In the genomic region with DNA sequence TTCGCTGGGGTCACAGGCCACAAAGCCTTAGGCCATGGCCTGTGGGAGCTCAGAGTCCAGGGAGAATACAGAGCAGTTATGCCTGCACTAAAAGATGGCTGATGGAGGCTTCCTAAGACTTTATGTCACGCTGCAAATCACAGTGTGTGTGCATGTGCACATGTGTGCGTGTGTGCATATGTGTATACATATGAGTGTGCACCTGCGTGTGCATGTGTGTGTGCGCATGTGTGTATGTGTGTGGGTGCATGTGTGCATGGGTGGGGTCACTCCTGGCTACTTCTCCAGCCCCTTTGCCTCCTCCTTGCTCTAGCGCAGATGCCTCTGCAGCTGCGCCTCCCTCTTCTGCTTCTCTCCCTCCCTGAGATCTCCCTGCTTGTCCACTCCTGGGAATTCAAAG, we compare ENCODE assay signal across 24 cellular contexts.
DNase-seq lines count a peak whose midpoint lies in the region; ATAC-seq, FAIRE-seq and TF ChIP-seq lines count a peak whose summit lies in the region.
"Had no signal": no experiment of that assay in that cellular context is flagged by ENCODE, and none has a peak within 500 bp of the region (broad histone marks: within the 10 kb centered on the region; RNA-seq: fewer than 3 reads in every experiment).

No MANE protein-coding gene starts in this region.

- in situ Hi-C loops in GM12878 (cut with MboI), result no loop called here

- H3K9me3 ChIP-seq in right cardiac atrium (ENCODE audit: control insufficient read depth, low read length), result no peaks in the 10 kb centered on the region
- no peaks in the 10 kb centered on the region for H3K9me3 ChIP-seq in GM12878 (replicated peaks; ENCODE audit: control insufficient read depth, insufficient read depth, low read length)
- H3K9me3 ChIP-seq: BLaER1, Caco-2, HAP-1 had no signal

- DNase-seq in cardiac septum (ENCODE audit: low spot score) (peak; percentile 41), right cardiac atrium (no peak), GM12878 (ENCODE audit: low read depth, low spot score) (no peak), glutamatergic neuron (no peak), urothelium cell line (ENCODE audit: low spot score) (no peak), type B pancreatic cell (ENCODE audit: extremely low spot score, unreplicated experiment) (no peak), mesothelial cell of epicardium (ENCODE audit: low spot score in 2 of 2, unreplicated experiment in 2 of 2) (no peak)
- no peak for DNase-seq in activated T-cell treated with anti-CD3 and anti-CD28 coated beads, Interleukin-2, amount 50 U/mL, for 1 hour
- DNase-seq: Caco-2; CD4-positive, CD25-positive, alpha-beta regulatory T cell; CD8-positive, alpha-beta T cell; DMS153; DND-41; HFFc6 had no signal

- no peaks in the 10 kb centered on the region for H3K79me2 ChIP-seq in GM12878 (ENCODE audit: control insufficient read depth, insufficient read depth, low read length)

- H3K9ac ChIP-seq in GM12878 (ENCODE audit: control insufficient read depth, insufficient read depth, low read length), result no peak overlapping the region
- H3K9ac ChIP-seq: BLaER1 had no signal

- intact Hi-C loops in cardiac septum (cut with DNase I) (no loop called here), right cardiac atrium (cut with DNase I) (no loop called here), GM12878 (cut with micrococcal nuclease; ENCODE audit: unreplicated experiment) (no loop called here)

- H3K9me3 Mint-ChIP-seq in glutamatergic neuron (ENCODE audit: unreplicated experiment), result peaks cover 8% of the 10 kb centered on the region
- no peaks in the 10 kb centered on the region for H3K9me3 Mint-ChIP-seq in type B pancreatic cell
- H3K9me3 Mint-ChIP-seq in mesothelial cell of epicardium, result no peaks in the 10 kb centered on the region
- H3K9me3 Mint-ChIP-seq: CD4-positive, CD25-positive, alpha-beta regulatory T cell; CD8-positive, alpha-beta T cell; GM23338; HFFc6 had no signal

- H3K4me1 Mint-ChIP-seq in glutamatergic neuron (ENCODE audit: low read depth, unreplicated experiment) (peaks cover 13% of the 10 kb centered on the region), type B pancreatic cell (ENCODE audit: unreplicated experiment) (peaks cover 14% of the 10 kb centered on the region), mesothelial cell of epicardium (no peaks in the 10 kb centered on the region)
- H3K4me1 Mint-ChIP-seq: B cell; CD4-positive, CD25-positive, alpha-beta regulatory T cell had no signal

- H3K36me3 Mint-ChIP-seq in glutamatergic neuron (ENCODE audit: unreplicated experiment), result no peaks in the 10 kb centered on the region
- H3K36me3 Mint-ChIP-seq in type B pancreatic cell, result no peaks in the 10 kb centered on the region
- no peaks in the 10 kb centered on the region for H3K36me3 Mint-ChIP-seq in mesothelial cell of epicardium
- H3K36me3 Mint-ChIP-seq: CD4-positive, CD25-positive, alpha-beta regulatory T cell; CD8-positive, alpha-beta T cell had no signal

- H3K27me3 Mint-ChIP-seq in glutamatergic neuron (ENCODE audit: unreplicated experiment), result peaks cover 13% of the 10 kb centered on the region
- H3K27me3 Mint-ChIP-seq in type B pancreatic cell, result peaks cover 3% of the 10 kb centered on the region
- H3K27me3 Mint-ChIP-seq in mesothelial cell of epicardium (ENCODE audit: low read depth), result peaks cover 9% of the 10 kb centered on the region

- H4K20me1 ChIP-seq in GM12878 (ENCODE audit: control insufficient read depth, insufficient read depth), result no peaks in the 10 kb centered on the region
- H4K20me1 ChIP-seq: BLaER1 had no signal

- ATAC-seq in right cardiac atrium, result no peak
- ATAC-seq in GM12878, result no peak
- ATAC-seq: CD8-positive, alpha-beta T cell; GM23338 had no signal

- TF ChIP-seq EP300 in GM12878 (IDR thresholded peaks at IDR 0.05; ENCODE audit: borderline replicate concordance in 1 of 2, control insufficient read depth in 1 of 2, low read depth in 2 of 2, low read length in 2 of 2), result no peak

- peak overlapping the region; percentile 3 for H3K4me3 Mint-ChIP-seq in glutamatergic neuron (ENCODE audit: unreplicated experiment)
- no peak overlapping the region for H3K4me3 Mint-ChIP-seq in type B pancreatic cell
- H3K4me3 Mint-ChIP-seq in mesothelial cell of epicardium, result no peak overlapping the region
- H3K4me3 Mint-ChIP-seq: B cell; CD4-positive, CD25-positive, alpha-beta regulatory T cell; CD8-positive, alpha-beta T cell; GM23338; HFFc6 had no signal

- TF ChIP-seq CTCF in GM12878 (IDR thresholded peaks at IDR 0.05 in 2 of 3, conservative IDR thresholded peaks at IDR 0.05 in 1 of 3; ENCODE audit: control insufficient read depth in 2 of 3, extremely low read depth in 1 of 3, insufficient read depth in 1 of 3, low read depth in 3 of 3, low read length in 3 of 3) (no peak), glutamatergic neuron (IDR thresholded peaks at IDR 0.05; ENCODE audit: partially characterized antibody, unreplicated experiment) (no peak), type B pancreatic cell (conservative IDR thresholded peaks at IDR 0.05) (no peak), mesothelial cell of epicardium (IDR thresholded peaks at IDR 0.05; ENCODE audit: unreplicated experiment) (no peak)

- RAD21 ChIA-PET in GM12878 (lab: Charles Lee; ENCODE audit: unreplicated experiment), result no interaction called here

- H3K4me1 ChIP-seq in right cardiac atrium (ENCODE audit: control insufficient read depth, insufficient read depth, low read length), result no peaks in the 10 kb centered on the region
- no peaks in the 10 kb centered on the region for H3K4me1 ChIP-seq in GM12878 (ENCODE audit: control insufficient read depth, insufficient read depth, low read length)
- H3K4me1 ChIP-seq: Caco-2, HAP-1 had no signal

- no TSS peak for BruUV-seq in GM12878 (replicated peaks; lab: Mats Ljungman, UMichigan)

- no peak for TF ChIP-seq RAD21 in GM12878 (IDR thresholded peaks at IDR 0.05; ENCODE audit: insufficient read depth, low read depth, low read length)

- SMC1A ChIA-PET in GM12878 (lab: Charles Lee; ENCODE audit: uncharacterized antibody, unreplicated experiment), result no interaction called here

- no peak overlapping the region for H2AFZ ChIP-seq in GM12878 (ENCODE audit: control insufficient read depth, low read depth, low read length)
- H2AFZ ChIP-seq: GM23338 had no signal

- FAIRE-seq in GM12878 (lab: Jason Lieb, UNC), result no peak
- peak; percentile 84 for FAIRE-seq in urothelium cell line (lab: Jason Lieb, UNC)
- FAIRE-seq: A204.1, G401.6, GM19239, H54 had no signal

- CTCF ChIA-PET in GM12878 (lab: Yijun Ruan, JAX), result no interaction called here

- no peaks in the 10 kb centered on the region for H3K36me3 ChIP-seq in GM12878 (ENCODE audit: control insufficient read depth in 2 of 2, insufficient read depth in 2 of 2, low read length in 1 of 2)
- H3K36me3 ChIP-seq: BLaER1, HAP-1 had no signal

- H3K27me3 ChIP-seq in right cardiac atrium (ENCODE audit: control insufficient read depth, insufficient read depth) (no peaks in the 10 kb centered on the region), GM12878 (replicated peaks in 1 of 2; ENCODE audit: control insufficient read depth in 2 of 2, insufficient read depth in 2 of 2, low read length in 1 of 2) (peaks cover 0 to 3% of the 10 kb centered on the region in 2 experiments; a peak in 2 of 4 replicates)
- H3K27me3 ChIP-seq: BLaER1 had no signal

- no peak overlapping the region for H3K4me2 ChIP-seq in GM12878 (ENCODE audit: control insufficient read depth, insufficient read depth)
- H3K4me2 ChIP-seq: BLaER1, GM23338 had no signal

- no peak for TF ChIP-seq POLR2A in GM12878 (IDR thresholded peaks at IDR 0.05; ENCODE audit: low read depth, low read length)

- H3K27ac ChIP-seq in right cardiac atrium (ENCODE audit: low read length), result no peak overlapping the region
- H3K27ac ChIP-seq in GM12878 (ENCODE audit: control insufficient read depth, insufficient read depth), result no peak overlapping the region
- H3K27ac ChIP-seq: 22Rv1, BLaER1, C4-2B had no signal

- H3K4me3 ChIP-seq in right cardiac atrium (ENCODE audit: low read length) (no peak overlapping the region), GM12878 (no peak overlapping the region)
- H3K4me3 ChIP-seq: BLaER1, GM23338, HAP-1 had no signal

- H3K27ac Mint-ChIP-seq in glutamatergic neuron (ENCODE audit: unreplicated experiment) (peak overlapping the region; percentile 12), type B pancreatic cell (no peak overlapping the region), mesothelial cell of epicardium (no peak overlapping the region)
- H3K27ac Mint-ChIP-seq: B cell; CD4-positive, CD25-positive, alpha-beta regulatory T cell; CD8-positive, alpha-beta T cell; GM23338; HFFc6 had no signal

- WGBS in right cardiac atrium, result 96% methylated on average over 7 of the region's 7 CpGs
- 64% methylated on average over 6 of the region's 7 CpGs for WGBS in GM12878 (ENCODE audit: insufficient coverage, insufficient replicate concordance, low lambda C conversion rate, missing lambda C conversion rate)

- POLR2A ChIA-PET in GM12878 (lab: Charles Lee), result no interaction called here

TF ChIP-seq in GM12878, 131 proteins besides CTCF, POLR2A, EP300 and RAD21 (continues in another document):
- TF ChIP-seq FOXK2 (IDR thresholded peaks at IDR 0.05) (no peak), PKNOX1 (IDR thresholded peaks at IDR 0.05) (no peak), RB1 (IDR thresholded peaks at IDR 0.05; ENCODE audit: borderline replicate concordance) (no peak), BHLHE40 (IDR thresholded peaks at IDR 0.05; ENCODE audit: borderline replicate concordance in 1 of 2, low read depth in 2 of 2, low read length in 1 of 2) (no peak)
- TF ChIP-seq, protein P1, sequence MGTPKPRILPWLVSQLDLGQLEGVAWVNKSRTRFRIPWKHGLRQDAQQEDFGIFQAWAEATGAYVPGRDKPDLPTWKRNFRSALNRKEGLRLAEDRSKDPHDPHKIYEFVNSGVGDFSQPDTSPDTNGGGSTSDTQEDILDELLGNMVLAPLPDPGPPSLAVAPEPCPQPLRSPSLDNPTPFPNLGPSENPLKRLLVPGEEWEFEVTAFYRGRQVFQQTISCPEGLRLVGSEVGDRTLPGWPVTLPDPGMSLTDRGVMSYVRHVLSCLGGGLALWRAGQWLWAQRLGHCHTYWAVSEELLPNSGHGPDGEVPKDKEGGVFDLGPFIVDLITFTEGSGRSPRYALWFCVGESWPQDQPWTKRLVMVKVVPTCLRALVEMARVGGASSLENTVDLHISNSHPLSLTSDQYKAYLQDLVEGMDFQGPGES (IDR thresholded peaks at IDR 0.05), result no peak
